Comparison of ENCODE assay signal across 1 cellular context in the genomic region with DNA sequence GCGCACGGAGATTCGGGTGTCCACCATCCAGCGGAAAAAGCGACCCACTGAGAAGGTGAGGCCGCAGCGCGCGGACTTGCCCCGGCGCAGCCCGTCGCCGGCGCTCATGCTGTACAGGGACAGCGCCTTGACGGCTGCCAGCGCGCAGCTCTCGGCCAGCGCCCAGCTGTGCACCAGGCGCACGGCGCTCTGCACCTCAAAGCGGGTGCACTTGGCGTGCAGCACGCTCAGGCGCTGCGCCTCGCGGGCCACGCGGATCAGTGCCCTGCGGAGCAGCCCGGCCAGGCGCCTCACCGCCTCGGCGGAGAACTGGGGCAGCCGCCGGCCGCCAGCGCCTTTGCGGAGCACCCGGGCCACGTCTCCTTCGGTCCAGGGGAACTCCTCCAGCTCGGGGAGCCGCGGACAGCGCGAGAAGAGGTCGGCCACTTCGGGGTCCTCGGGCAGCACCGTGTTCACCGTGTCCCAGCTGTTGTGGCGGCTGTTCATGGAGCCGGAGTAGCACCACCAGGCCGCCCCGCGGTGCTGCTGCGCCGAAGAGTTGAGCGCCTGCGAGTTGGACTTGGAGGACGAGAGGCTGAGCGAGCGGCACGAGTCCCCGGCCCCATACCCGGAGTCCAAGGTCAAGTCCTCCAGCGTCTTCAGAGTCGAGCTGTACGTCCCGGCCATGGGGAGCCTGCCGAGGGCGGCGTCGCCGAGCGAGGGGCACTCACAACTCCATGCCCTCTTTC.
TF ChIP-seq lines count a peak whose summit lies in the region.

No MANE protein-coding gene starts in this region.

TF ChIP-seq in Ishikawa, 13 proteins besides CTCF, POLR2A, EP300 and RAD21 (continued from another document):
- TF ChIP-seq CREB1 (IDR thresholded peaks at IDR 0.05; ENCODE audit: low read depth) (no peak), TCF12 (IDR thresholded peaks at IDR 0.05; ENCODE audit: low read depth) (no peak), CEBPB (IDR thresholded peaks at IDR 0.05) (no peak), TAF1 (IDR thresholded peaks at IDR 0.05; ENCODE audit: low read depth) (no peak)
- TF ChIP-seq, protein P1, sequence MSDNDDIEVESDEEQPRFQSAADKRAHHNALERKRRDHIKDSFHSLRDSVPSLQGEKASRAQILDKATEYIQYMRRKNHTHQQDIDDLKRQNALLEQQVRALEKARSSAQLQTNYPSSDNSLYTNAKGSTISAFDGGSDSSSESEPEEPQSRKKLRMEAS (IDR thresholded peaks at IDR 0.05), result peak; percentile 85
